In genomic region chr2:19348692-19349091, GRCh38 we compare ENCODE assay signal across 9 cellular contexts. TPM values are rescaled to one million over a fixed set of nuclear protein-coding genes. Genes with fewer than 3 reads are reported as not detected.
DNase-seq lines count a peak whose midpoint lies in the region; ATAC-seq and TF ChIP-seq lines count a peak whose summit lies in the region.
"Had no signal": no experiment of that assay in that cellular context is flagged by ENCODE, and none has a peak within 500 bp of the region (broad histone marks: within the 10 kb centered on the region; RNA-seq: fewer than 3 reads in every experiment).

No MANE protein-coding gene starts in this region.

- DNase-seq in chondrocyte (ENCODE audit: low spot score) (no peak), nephron progenitor cell (no peak), 8988T (no peak), NCI-H187 (lab: John Stamatoyannopoulos, UW) (no peak), Peyer's patch (no peak)

- H3K9me3 Mint-ChIP-seq in chondrocyte (ENCODE audit: low read depth): no peaks in the 10 kb centered on the region
- no peaks in the 10 kb centered on the region for H3K9me3 Mint-ChIP-seq in nephron progenitor cell

- H3K27ac Mint-ChIP-seq in chondrocyte (ENCODE audit: unreplicated experiment) (peak overlapping the region; percentile 99), nephron progenitor cell (no peak overlapping the region)

- H3K27ac ChIP-seq in 22Rv1 (0 out of 2 replicates have a peak overlapping the region, but pooled peaks have one; percentile 76), HUES6 (ENCODE audit: low read depth, low read length) (no peak overlapping the region), Peyer's patch (peak overlapping the region in 2 of 4 donors; percentile 90 to 94)

- H3K36me3 ChIP-seq in HUES6 (ENCODE audit: control insufficient read depth, insufficient read depth, low read length) (no peaks in the 10 kb centered on the region), Peyer's patch (no peaks in the 10 kb centered on the region)

- ATAC-seq in GM18867 (IDR thresholded peaks at IDR 0.05; ENCODE audit: unreplicated experiment): no peak

- H3K27me3 ChIP-seq in HUES6 (ENCODE audit: control insufficient read depth, insufficient read depth, low read length) (peaks cover 55% of the 10 kb centered on the region), Peyer's patch (peaks cover 0 to 19% of the 10 kb centered on the region in 2 donors)

- H3K27me3 Mint-ChIP-seq in chondrocyte (ENCODE audit: low read depth): no peaks in the 10 kb centered on the region
- peaks cover 37% of the 10 kb centered on the region for H3K27me3 Mint-ChIP-seq in nephron progenitor cell (ENCODE audit: low read depth, poor library complexity)

- H3K9me3 ChIP-seq in HUES6 (ENCODE audit: control insufficient read depth, insufficient read depth, low read depth, low read length) (no peaks in the 10 kb centered on the region), Peyer's patch (no peaks in the 10 kb centered on the region)
- H3K9me3 ChIP-seq: left lung had no signal

- H3K9ac ChIP-seq in HUES6 (ENCODE audit: low read length): no peak overlapping the region

- peak overlapping the region; percentile 89 for H3K4me3 ChIP-seq in HUES6 (ENCODE audit: low read depth, low read length)
- H3K4me3 ChIP-seq in Peyer's patch: peak overlapping the region in 1 of 4 donors; percentile 91

- no peak for TF ChIP-seq CTCF in 22Rv1 (IDR thresholded peaks at IDR 0.05)
- no peak for TF ChIP-seq CTCF in chondrocyte (IDR thresholded peaks at IDR 0.05)
- TF ChIP-seq CTCF in nephron progenitor cell (IDR thresholded peaks at IDR 0.05): no peak
- no peak for TF ChIP-seq CTCF in Peyer's patch (IDR thresholded peaks at IDR 0.05)

- peaks cover 20% of the 10 kb centered on the region for H3K4me1 Mint-ChIP-seq in chondrocyte (ENCODE audit: low read depth)
- H3K4me1 Mint-ChIP-seq in nephron progenitor cell: peaks cover 50% of the 10 kb centered on the region

- H3K4me1 ChIP-seq in HUES6 (ENCODE audit: control insufficient read depth, insufficient read depth, low read length): peaks cover 18% of the 10 kb centered on the region
- H3K4me1 ChIP-seq in Peyer's patch: peaks cover 0 to 25% (median 9%) of the 10 kb centered on the region in 4 donors

- H3K36me3 Mint-ChIP-seq in chondrocyte (ENCODE audit: low read depth): peaks cover 11% of the 10 kb centered on the region
- H3K36me3 Mint-ChIP-seq in nephron progenitor cell (ENCODE audit: low read depth): peaks cover 33% of the 10 kb centered on the region

- H3K4me3 Mint-ChIP-seq in chondrocyte (ENCODE audit: unreplicated experiment) (peak overlapping the region; percentile 94), nephron progenitor cell (peak overlapping the region; percentile 96)

- no peak for TF ChIP-seq POLR2A in Peyer's patch (IDR thresholded peaks at IDR 0.05)

RNA-seq across cellular contexts. Expression of gene OSR1, which starts 9.7 kb away (rescaled TPM):
- total RNA-seq in chondrocyte (14.1 to 34.5 TPM (median 32.3 TPM) in 3 replicates), Peyer's patch (10 to 100 TPM in 1 of 4 donors, 1 to 10 TPM in 3; 3.9 to 14.9 (median 7.0) TPM)
